Comparison of ENCODE assay signal across 18 cellular contexts in the genomic region with DNA sequence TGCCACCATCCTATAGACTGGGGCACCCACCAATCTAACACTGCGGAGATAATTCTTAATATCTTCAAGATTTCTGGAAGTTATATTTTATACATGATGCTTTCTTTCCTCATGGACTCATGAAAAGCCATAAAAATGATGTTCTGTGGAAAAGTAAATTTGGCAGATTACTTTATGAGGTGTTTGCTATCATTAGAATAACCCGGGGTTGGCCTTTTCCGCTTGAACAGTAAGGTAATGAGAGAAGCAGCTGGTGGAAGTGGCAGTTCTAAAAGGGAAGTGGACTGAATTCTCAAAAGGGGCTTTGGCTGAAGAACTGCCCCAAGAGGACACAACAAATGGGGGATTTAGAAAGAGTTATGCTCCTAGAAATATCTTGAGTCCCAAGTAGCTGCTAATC. TPM values are rescaled to one million over a fixed set of nuclear protein-coding genes. Genes with fewer than 3 reads are reported as not detected.
DNase-seq lines count a peak whose midpoint lies in the region; ATAC-seq and TF ChIP-seq lines count a peak whose summit lies in the region.
"Had no signal": no experiment of that assay in that cellular context is flagged by ENCODE, and none has a peak within 500 bp of the region (broad histone marks: within the 10 kb centered on the region; RNA-seq: fewer than 3 reads in every experiment).

No MANE protein-coding gene starts in this region.

- intact Hi-C loops in CD4-positive, alpha-beta T cell (cut with DNase I, micrococcal nuclease) = no loop called here
- intact Hi-C loops in esophagus muscularis mucosa (cut with DNase I) = no loop called here

- no peak overlapping the region for H3K4me2 ChIP-seq in hepatocyte
- H3K4me2 ChIP-seq: PC-9 had no signal

- peaks cover 5% of the 10 kb centered on the region for H3K36me3 Mint-ChIP-seq in activated naive CD8-positive, alpha-beta T cell
- H3K36me3 Mint-ChIP-seq in activated naive CD8-positive, alpha-beta T cell treated with anti-CD3 and anti-CD28 coated beads, Interleukin-2, amount 50 U/mL, for 24 hours (ENCODE audit: low read depth) = peaks cover 11% of the 10 kb centered on the region
- peaks cover 3% of the 10 kb centered on the region for H3K36me3 Mint-ChIP-seq in CD4-positive, alpha-beta T cell (ENCODE audit: low read depth)

- H3K27ac ChIP-seq in CD4-positive, alpha-beta T cell (ENCODE audit: low read depth, low read length) = no peak overlapping the region
- H3K27ac ChIP-seq in esophagus muscularis mucosa (replicated peaks in 1 of 4) = no peak overlapping the region
- no peak overlapping the region for H3K27ac ChIP-seq in thoracic aorta
- H3K27ac ChIP-seq in hepatocyte = no peak overlapping the region
- H3K27ac ChIP-seq: PC-9 had no signal

- no peak for ATAC-seq in activated naive CD8-positive, alpha-beta T cell treated with anti-CD3 and anti-CD28 coated beads, Interleukin-2, amount 50 U/mL, for 24 hours
- ATAC-seq in CD4-positive, alpha-beta T cell (ENCODE audit: poor library complexity) = no peak
- ATAC-seq in thoracic aorta (ENCODE audit: insufficient number of reproducible peaks, low FRiP score, low read depth) = no peak

- no peak for TF ChIP-seq EP300 in esophagus muscularis mucosa (IDR thresholded peaks at IDR 0.05)

- peak overlapping the region; percentile 44 for H3K4me3 Mint-ChIP-seq in activated naive CD8-positive, alpha-beta T cell
- H3K4me3 Mint-ChIP-seq in activated naive CD8-positive, alpha-beta T cell treated with anti-CD3 and anti-CD28 coated beads, Interleukin-2, amount 50 U/mL, for 24 hours = no peak overlapping the region
- peak overlapping the region; percentile 66 for H3K4me3 Mint-ChIP-seq in CD4-positive, alpha-beta T cell
- H3K4me3 Mint-ChIP-seq: CD14-positive monocyte had no signal

- H3K27ac Mint-ChIP-seq in activated naive CD8-positive, alpha-beta T cell = no peak overlapping the region
- no peak overlapping the region for H3K27ac Mint-ChIP-seq in activated naive CD8-positive, alpha-beta T cell treated with anti-CD3 and anti-CD28 coated beads, Interleukin-2, amount 50 U/mL, for 24 hours
- H3K27ac Mint-ChIP-seq in CD4-positive, alpha-beta T cell = no peak overlapping the region
- H3K27ac Mint-ChIP-seq: CD14-positive monocyte had no signal

- no peak for TF ChIP-seq POLR2A in esophagus muscularis mucosa (IDR thresholded peaks at IDR 0.05; ENCODE audit: low read depth)

- H3K27me3 ChIP-seq in CD4-positive, alpha-beta T cell (ENCODE audit: control insufficient read depth, insufficient read depth, low read length) = peaks cover 9% of the 10 kb centered on the region
- H3K27me3 ChIP-seq in esophagus muscularis mucosa (peaks cover 0 to 38% (median 11%) of the 10 kb centered on the region in 4 donors), thoracic aorta (replicated peaks; ENCODE audit: insufficient read depth) (peaks cover 8% of the 10 kb centered on the region), hepatocyte (peaks cover 45% of the 10 kb centered on the region)

- H3K9me2 ChIP-seq in hepatocyte (replicated peaks; ENCODE audit: insufficient read depth) = no peaks in the 10 kb centered on the region

- H3K4me1 Mint-ChIP-seq in activated naive CD8-positive, alpha-beta T cell (ENCODE audit: low read depth) = peaks cover 31% of the 10 kb centered on the region
- peaks cover 28% of the 10 kb centered on the region for H3K4me1 Mint-ChIP-seq in activated naive CD8-positive, alpha-beta T cell treated with anti-CD3 and anti-CD28 coated beads, Interleukin-2, amount 50 U/mL, for 24 hours
- peaks cover 25% of the 10 kb centered on the region for H3K4me1 Mint-ChIP-seq in CD4-positive, alpha-beta T cell (ENCODE audit: low read depth)

- H3K4me3 ChIP-seq in esophagus muscularis mucosa = no peak overlapping the region
- H3K4me3 ChIP-seq in thoracic aorta = peak overlapping the region; percentile 4
- H3K4me3 ChIP-seq in hepatocyte = no peak overlapping the region
- H3K4me3 ChIP-seq: MG63, PC-9 had no signal

- no peak for TF ChIP-seq CTCF in CD4-positive, alpha-beta T cell (IDR thresholded peaks at IDR 0.05)
- TF ChIP-seq CTCF in esophagus muscularis mucosa (IDR thresholded peaks at IDR 0.05) = no peak
- no peak for TF ChIP-seq CTCF in thoracic aorta (IDR thresholded peaks at IDR 0.05)
- no peak for TF ChIP-seq CTCF in hepatocyte (IDR thresholded peaks at IDR 0.05; ENCODE audit: poor library complexity)

- no peak for DNase-seq in activated naive CD8-positive, alpha-beta T cell treated with anti-CD3 and anti-CD28 coated beads, Interleukin-2, amount 50 U/mL, for 24 hours
- DNase-seq in CD4-positive, alpha-beta T cell = no peak
- peak; percentile 31 for DNase-seq in esophagus muscularis mucosa (ENCODE audit: extremely low spot score)
- no peak for DNase-seq in thoracic aorta (ENCODE audit: low spot score)
- no peak for DNase-seq in hepatocyte (ENCODE audit: low spot score)
- DNase-seq in midbrain (lab: John Stamatoyannopoulos, UW) = no peak
- DNase-seq: DMS79 treated with DMSO at 0.1 percent for 48 hours, Kasumi-1, MG63, NCI-H1048, NCI-H1436, NCI-H1930, NCI-H226, NCI-H524 treated with DMSO at 0.1 percent for 48 hours, PC-9 had no signal

- no peak overlapping the region for H2AFZ ChIP-seq in hepatocyte
- H2AFZ ChIP-seq: PC-9 had no signal

- H3K27me3 Mint-ChIP-seq in activated naive CD8-positive, alpha-beta T cell = peaks cover 6% of the 10 kb centered on the region
- H3K27me3 Mint-ChIP-seq in activated naive CD8-positive, alpha-beta T cell treated with anti-CD3 and anti-CD28 coated beads, Interleukin-2, amount 50 U/mL, for 24 hours = peaks cover 25% of the 10 kb centered on the region
- peaks cover 23% of the 10 kb centered on the region for H3K27me3 Mint-ChIP-seq in CD4-positive, alpha-beta T cell

- peaks cover 18 to 33% (median 24%) of the 10 kb centered on the region in 4 donors for H3K4me1 ChIP-seq in esophagus muscularis mucosa
- H3K4me1 ChIP-seq in thoracic aorta (ENCODE audit: control insufficient read depth in 1 of 2, low read depth in 2 of 2) = peaks cover 15 to 27% of the 10 kb centered on the region in 2 donors
- peaks cover 16% of the 10 kb centered on the region for H3K4me1 ChIP-seq in hepatocyte (ENCODE audit: insufficient read depth)

- WGBS in esophagus muscularis mucosa = 66% methylated on average over 3 of the region's 3 CpGs
- 67% methylated on average over 3 of the region's 3 CpGs for WGBS in hepatocyte (ENCODE audit: low lambda C conversion rate, missing lambda C conversion rate)

- H4K20me1 ChIP-seq in hepatocyte (ENCODE audit: insufficient read depth, poor library complexity, severe bottlenecking) = no peaks in the 10 kb centered on the region

- peaks cover 4% of the 10 kb centered on the region for H3K9me3 Mint-ChIP-seq in activated naive CD8-positive, alpha-beta T cell (ENCODE audit: low read depth)
- H3K9me3 Mint-ChIP-seq in activated naive CD8-positive, alpha-beta T cell treated with anti-CD3 and anti-CD28 coated beads, Interleukin-2, amount 50 U/mL, for 24 hours = peaks cover 16% of the 10 kb centered on the region
- H3K9me3 Mint-ChIP-seq in CD4-positive, alpha-beta T cell = no peaks in the 10 kb centered on the region

- no peaks in the 10 kb centered on the region for H3K9me3 ChIP-seq in CD4-positive, alpha-beta T cell (ENCODE audit: control insufficient read depth, low read length)
- H3K9me3 ChIP-seq in esophagus muscularis mucosa (peaks cover 0 to 6% (median 0%) of the 10 kb centered on the region in 4 donors), thoracic aorta (no peaks in the 10 kb centered on the region), hepatocyte (ENCODE audit: low read depth) (peaks cover 4% of the 10 kb centered on the region)
- H3K9me3 ChIP-seq: MG63 had no signal

- H3K36me3 ChIP-seq in esophagus muscularis mucosa (no peaks in the 10 kb centered on the region), thoracic aorta (no peaks in the 10 kb centered on the region), hepatocyte (replicated peaks; ENCODE audit: insufficient read depth, low read depth) (no peaks in the 10 kb centered on the region)
- H3K36me3 ChIP-seq: MG63 had no signal

- CTCF ChIA-PET in CD4-positive, alpha-beta T cell (lab: Charles Lee) = interaction anchor here (1.3 kb wide), 1 partner anchor 20 kb away, joined by 4 read pairs; no protein-coding TSS in a partner anchor

- POLR2A ChIA-PET in CD4-positive, alpha-beta T cell (lab: Charles Lee) = no interaction called here

- H3K79me2 ChIP-seq in hepatocyte = no peaks in the 10 kb centered on the region

RNA-seq across cellular contexts. Expression of a gene that starts 2.7 kb away (rescaled TPM):
- total RNA-seq in CD4-positive, alpha-beta T cell = 1 to 10 TPM in 1 of 2 experiments, under 1 TPM in 1; 0.87 to 1.1 TPM
- total RNA-seq in esophagus muscularis mucosa (1 to 10 TPM; 1.8 to 7.1 (median 4.0) TPM), thoracic aorta (10 to 100 TPM; 20.4 to 25.1 TPM), hepatocyte (1.4 and 1.7 TPM in 2 replicates)
- polyA plus RNA-seq in hepatocyte = 0.76 and 1.7 TPM in 2 replicates
- total RNA-seq: G401, PC-9 had no signal
- polyA plus RNA-seq: CD14-positive monocyte had no signal
